In genomic region chr17:39150795-39151679, GRCh38 we compare ENCODE assay signal across 1 cellular context.
TF ChIP-seq lines count a peak whose summit lies in the region.

Gene PLXDC1 (minus strand): TSS chr17:39151637. CDS start chr17:39151437, 200 bp downstream.

TF ChIP-seq in H1, 55 proteins besides CTCF, POLR2A, EP300 and RAD21 (continued from another document):
- TF ChIP-seq TCF12 (IDR thresholded peaks at IDR 0.05; ENCODE audit: low read depth, low read length) (no peak), GTF2F1 (IDR thresholded peaks at IDR 0.05; ENCODE audit: borderline replicate concordance, low read depth, low read length) (no peak), ATF3 (IDR thresholded peaks at IDR 0.05; ENCODE audit: insufficient read depth, low read depth, low read length) (no peak)
